1 cellular context compared by ENCODE assay signal in genomic region chr6:28673800-28674671, GRCh38.
A peak's percentile ranks its signal among the peaks of the same experiment; 100 is the strongest.
TF ChIP-seq lines count a peak whose summit lies in the region.

No MANE protein-coding gene starts in this region.

TF ChIP-seq in HepG2, 621 proteins besides CTCF, POLR2A, EP300 and RAD21 (continued from another document and continues in another):
- TF ChIP-seq, protein P1, sequence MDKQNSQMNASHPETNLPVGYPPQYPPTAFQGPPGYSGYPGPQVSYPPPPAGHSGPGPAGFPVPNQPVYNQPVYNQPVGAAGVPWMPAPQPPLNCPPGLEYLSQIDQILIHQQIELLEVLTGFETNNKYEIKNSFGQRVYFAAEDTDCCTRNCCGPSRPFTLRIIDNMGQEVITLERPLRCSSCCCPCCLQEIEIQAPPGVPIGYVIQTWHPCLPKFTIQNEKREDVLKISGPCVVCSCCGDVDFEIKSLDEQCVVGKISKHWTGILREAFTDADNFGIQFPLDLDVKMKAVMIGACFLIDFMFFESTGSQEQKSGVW (CRISPR knock-in tag; IDR thresholded peaks at IDR 0.05; ENCODE audit: borderline replicate concordance), result no peak
- peak; percentile 68; the same call in 1 of the 2 replicates for TF ChIP-seq RCOR2 (CRISPR knock-in tag; IDR thresholded peaks at IDR 0.05)
- no peak; the same call in 1 of the 2 replicates for TF ChIP-seq MEIS2 (CRISPR knock-in tag; IDR thresholded peaks at IDR 0.05)
- no peak for TF ChIP-seq PRMT3 (CRISPR knock-in tag; IDR thresholded peaks at IDR 0.05; ENCODE audit: borderline replicate concordance, low read depth)
- no peak for TF ChIP-seq ZNF556 (CRISPR knock-in tag; IDR thresholded peaks at IDR 0.05; ENCODE audit: borderline replicate concordance)
- TF ChIP-seq ZNF232 (CRISPR knock-in tag; IDR thresholded peaks at IDR 0.05; ENCODE audit: borderline replicate concordance), result no peak; the same call in 1 of the 2 replicates
- no peak for TF ChIP-seq SOX6 (IDR thresholded peaks at IDR 0.05)
- no peak; the same call in 1 of the 2 replicates for TF ChIP-seq SOX6 (CRISPR knock-in tag; IDR thresholded peaks at IDR 0.05)
- TF ChIP-seq, protein P2, sequence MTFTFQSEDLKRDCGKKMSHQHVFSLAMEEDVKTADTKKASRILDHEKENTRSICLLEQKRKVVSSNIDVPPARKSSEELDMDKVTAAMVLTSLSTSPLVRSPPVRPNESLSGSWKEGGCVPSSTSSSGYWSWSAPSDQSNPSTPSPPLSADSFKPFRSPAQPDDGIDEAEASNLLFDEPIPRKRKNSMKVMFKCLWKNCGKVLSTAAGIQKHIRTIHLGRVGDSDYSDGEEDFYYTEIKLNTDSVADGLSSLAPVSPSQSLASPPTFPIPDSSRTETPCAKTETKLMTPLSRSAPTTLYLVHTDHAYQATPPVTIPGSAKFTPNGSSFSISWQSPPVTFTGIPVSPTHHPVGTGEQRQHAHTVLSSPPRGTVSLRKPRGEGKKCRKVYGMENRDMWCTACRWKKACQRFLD (CRISPR knock-in tag; IDR thresholded peaks at IDR 0.05; ENCODE audit: borderline replicate concordance), result no peak
- no peak for TF ChIP-seq REXO4 (CRISPR knock-in tag; IDR thresholded peaks at IDR 0.05; ENCODE audit: borderline replicate concordance)
- no peak for TF ChIP-seq CSRNP1 (CRISPR knock-in tag; IDR thresholded peaks at IDR 0.05)
- no peak for TF ChIP-seq ZNF138 (CRISPR knock-in tag; IDR thresholded peaks at IDR 0.05; ENCODE audit: low read depth)
- TF ChIP-seq YY1 (IDR thresholded peaks at IDR 0.05; ENCODE audit: insufficient read depth, insufficient replicate concordance, low read depth, low read length), result no peak
- no peak for TF ChIP-seq ZNF747 (CRISPR knock-in tag; IDR thresholded peaks at IDR 0.05; ENCODE audit: borderline replicate concordance)
- TF ChIP-seq IKZF5 (CRISPR knock-in tag; IDR thresholded peaks at IDR 0.05), result 0 out of 2 replicates have a peak, but pooled peaks have one; percentile 16
- TF ChIP-seq TRIM22 (IDR thresholded peaks at IDR 0.05), result no peak
- peak; percentile 20; the same call in 1 of the 2 replicates for TF ChIP-seq THRA (CRISPR knock-in tag; IDR thresholded peaks at IDR 0.05; ENCODE audit: borderline replicate concordance)
- no peak for TF ChIP-seq ZNF234 (CRISPR knock-in tag; conservative IDR thresholded peaks at IDR 0.05)
- TF ChIP-seq ZNF441 (CRISPR knock-in tag; IDR thresholded peaks at IDR 0.05; ENCODE audit: borderline replicate concordance), result peak; percentile 63; the same call in 1 of the 2 replicates
- no peak; the same call in 1 of the 2 replicates for TF ChIP-seq ZNF557 (CRISPR knock-in tag; IDR thresholded peaks at IDR 0.05)
- TF ChIP-seq ATF4 (CRISPR knock-in tag; IDR thresholded peaks at IDR 0.05), result peak in 1 of 2 experiments; percentile 66; a peak in 1 of 4 replicates
- TF ChIP-seq SNAPC4 (CRISPR knock-in tag; IDR thresholded peaks at IDR 0.05), result no peak
- TF ChIP-seq ZNF766 (CRISPR knock-in tag; IDR thresholded peaks at IDR 0.05; ENCODE audit: borderline replicate concordance), result 0 out of 2 replicates have a peak, but pooled peaks have one; percentile 37
- TF ChIP-seq ZNF333 (CRISPR knock-in tag; IDR thresholded peaks at IDR 0.05; ENCODE audit: borderline replicate concordance), result no peak
- TF ChIP-seq ZBTB1 (CRISPR knock-in tag; IDR thresholded peaks at IDR 0.05; ENCODE audit: borderline replicate concordance), result no peak
- 0 out of 2 replicates have a peak, but pooled peaks have one; percentile 45 for TF ChIP-seq FOXP4 (CRISPR knock-in tag; IDR thresholded peaks at IDR 0.05)
- no peak for TF ChIP-seq ZFP62 (CRISPR knock-in tag; IDR thresholded peaks at IDR 0.05)
- TF ChIP-seq, protein P3, sequence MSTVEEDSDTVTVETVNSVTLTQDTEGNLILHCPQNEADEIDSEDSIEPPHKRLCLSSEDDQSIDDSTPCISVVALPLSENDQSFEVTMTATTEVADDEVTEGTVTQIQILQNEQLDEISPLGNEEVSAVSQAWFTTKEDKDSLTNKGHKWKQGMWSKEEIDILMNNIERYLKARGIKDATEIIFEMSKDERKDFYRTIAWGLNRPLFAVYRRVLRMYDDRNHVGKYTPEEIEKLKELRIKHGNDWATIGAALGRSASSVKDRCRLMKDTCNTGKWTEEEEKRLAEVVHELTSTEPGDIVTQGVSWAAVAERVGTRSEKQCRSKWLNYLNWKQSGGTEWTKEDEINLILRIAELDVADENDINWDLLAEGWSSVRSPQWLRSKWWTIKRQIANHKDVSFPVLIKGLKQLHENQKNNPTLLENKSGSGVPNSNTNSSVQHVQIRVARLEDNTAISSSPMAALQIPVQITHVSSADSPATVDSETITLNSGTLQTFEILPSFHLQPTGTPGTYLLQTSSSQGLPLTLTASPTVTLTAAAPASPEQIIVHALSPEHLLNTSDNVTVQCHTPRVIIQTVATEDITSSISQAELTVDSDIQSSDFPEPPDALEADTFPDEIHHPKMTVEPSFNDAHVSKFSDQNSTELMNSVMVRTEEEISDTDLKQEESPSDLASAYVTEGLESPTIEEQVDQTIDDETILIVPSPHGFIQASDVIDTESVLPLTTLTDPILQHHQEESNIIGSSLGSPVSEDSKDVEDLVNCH (CRISPR knock-in tag; IDR thresholded peaks at IDR 0.05), result no peak
- no peak for TF ChIP-seq GTF3A (CRISPR knock-in tag; conservative IDR thresholded peaks at IDR 0.05)
